In the genomic region with DNA sequence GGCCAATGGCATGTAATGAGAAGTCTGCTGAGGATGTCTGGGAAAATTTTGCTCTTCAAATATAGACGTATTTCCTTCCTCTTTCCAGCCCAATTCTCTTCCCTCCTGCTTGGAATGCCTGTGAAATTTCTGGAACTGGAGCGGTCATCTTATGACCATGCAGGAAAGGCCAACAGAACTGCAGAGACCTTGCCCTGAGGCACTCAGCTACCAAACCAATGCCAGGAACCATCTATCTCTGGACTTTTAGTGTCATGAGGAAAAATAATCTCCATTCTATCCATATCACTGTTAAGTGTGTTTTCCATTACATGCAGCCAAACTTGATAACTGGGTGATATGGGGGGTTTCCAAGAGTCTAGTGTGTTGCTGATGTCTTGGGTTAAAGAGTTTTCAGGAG, we compare ENCODE assay signal across 27 cellular contexts.
"Had no signal": no experiment of that assay in that cellular context is flagged by ENCODE, and none has a peak within 500 bp of the region (broad histone marks: within the 10 kb centered on the region; RNA-seq: fewer than 3 reads in every experiment).

No MANE protein-coding gene starts in this region.

- H3K27ac ChIP-seq: colonic mucosa, epithelial cell of prostate, foreskin keratinocyte, left ventricle myocardium inferior, lower lobe of right lung, ovary, right lobe of liver, thoracic aorta, tibial nerve, upper lobe of left lung had no signal

- H3K4me1 ChIP-seq: colonic mucosa, foreskin keratinocyte, left ventricle myocardium inferior, lower lobe of right lung, right lobe of liver, tibial nerve, upper lobe of left lung had no signal

- DNase-seq: colonic mucosa; effector CD8-positive, alpha-beta T cell; endodermal cell; foreskin keratinocyte; glutamatergic neuron; hypothalamus; immature natural killer cell; islet precursor cell; kidney glomerular epithelial cell; left colon; left ventricle myocardium inferior; lower lobe of right lung; naive thymus-derived CD8-positive, alpha-beta T cell; nephron progenitor cell; nucleus accumbens; ovary; retina; right lobe of liver; small intestine; stimulated activated CD4-positive, alpha-beta T cell treated with anti-CD3 and anti-CD28 coated beads, Interleukin-15, amount 100 ng/mL, for 24 hours; stimulated activated CD4-positive, alpha-beta T cell treated with anti-CD3 and anti-CD28 coated beads, Interleukin-2, amount 100 ng/mL, for 48 hours; stimulated activated naive B cell treated with anti-CD40 and anti-IgM and Interleukin-4, amounts not matched to agents 10 μg/mL and 1 μg/mL and 100 μg/mL, for 72 hours; upper lobe of left lung had no signal

- ATAC-seq: esophagus mucosa; foreskin keratinocyte; left colon; lower lobe of right lung; naive thymus-derived CD8-positive, alpha-beta T cell; right lobe of liver; stimulated activated naive B cell treated with anti-CD40 and anti-IgM and Interleukin-4, amounts not matched to agents 10 μg/mL and 1 μg/mL and 100 μg/mL, for 72 hours had no signal

- H3K4me3 ChIP-seq: colonic mucosa, left ventricle myocardium inferior, lower lobe of right lung, ovary, right lobe of liver, thoracic aorta, tibial nerve, upper lobe of left lung had no signal

- H3K9me3 ChIP-seq: colonic mucosa, left ventricle myocardium inferior, lower lobe of right lung, ovary, right lobe of liver, thoracic aorta, tibial nerve, upper lobe of left lung had no signal

- H3K36me3 ChIP-seq: colonic mucosa, left ventricle myocardium inferior, lower lobe of right lung, ovary, right lobe of liver, thoracic aorta, tibial nerve, upper lobe of left lung had no signal

- H3K27me3 ChIP-seq: colonic mucosa, foreskin keratinocyte, ovary, right lobe of liver, tibial nerve, upper lobe of left lung had no signal
